Comparison of ENCODE assay signal across 2 cellular contexts in the genomic region with DNA sequence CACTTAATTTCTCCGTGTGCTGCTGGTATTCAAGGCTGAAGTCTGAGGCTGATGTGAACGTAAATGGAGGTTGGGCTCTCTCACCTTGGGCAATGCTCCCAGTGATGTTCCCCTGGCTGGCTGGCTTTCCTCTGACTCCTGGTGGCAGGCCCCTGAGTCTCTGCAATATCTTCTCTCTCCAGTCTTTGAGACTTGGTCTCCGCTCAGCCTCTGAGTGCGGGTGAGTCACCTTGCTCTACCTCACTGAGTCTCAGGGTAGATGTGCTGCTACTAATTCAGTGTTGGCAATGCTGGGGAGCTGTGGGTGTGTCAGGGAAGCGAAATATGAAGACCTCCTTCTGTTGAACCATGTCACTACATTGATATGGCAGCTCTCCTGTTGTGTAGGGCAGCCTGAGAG.
A peak's percentile ranks its signal among the peaks of the same experiment; 100 is the strongest.
TF ChIP-seq lines count a peak whose summit lies in the region.

No MANE protein-coding gene starts in this region.

TF ChIP-seq in HEK293, 187 proteins besides CTCF, POLR2A, EP300 and RAD21:
- TF ChIP-seq YY1 (tag by site-specific recombination; IDR thresholded peaks at IDR 0.05) = no peak
- TF ChIP-seq, protein P1, sequence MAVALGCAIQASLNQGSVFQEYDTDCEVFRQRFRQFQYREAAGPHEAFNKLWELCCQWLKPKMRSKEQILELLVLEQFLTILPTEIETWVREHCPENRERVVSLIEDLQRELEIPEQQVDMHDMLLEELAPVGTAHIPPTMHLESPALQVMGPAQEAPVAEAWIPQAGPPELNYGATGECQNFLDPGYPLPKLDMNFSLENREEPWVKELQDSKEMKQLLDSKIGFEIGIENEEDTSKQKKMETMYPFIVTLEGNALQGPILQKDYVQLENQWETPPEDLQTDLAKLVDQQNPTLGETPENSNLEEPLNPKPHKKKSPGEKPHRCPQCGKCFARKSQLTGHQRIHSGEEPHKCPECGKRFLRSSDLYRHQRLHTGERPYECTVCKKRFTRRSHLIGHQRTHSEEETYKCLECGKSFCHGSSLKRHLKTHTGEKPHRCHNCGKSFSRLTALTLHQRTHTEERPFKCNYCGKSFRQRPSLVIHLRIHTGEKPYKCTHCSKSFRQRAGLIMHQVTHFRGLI (tag by site-specific recombination; IDR thresholded peaks at IDR 0.05) = peak; percentile 47; the same call in 1 of the 2 replicates
- TF ChIP-seq, protein P2, sequence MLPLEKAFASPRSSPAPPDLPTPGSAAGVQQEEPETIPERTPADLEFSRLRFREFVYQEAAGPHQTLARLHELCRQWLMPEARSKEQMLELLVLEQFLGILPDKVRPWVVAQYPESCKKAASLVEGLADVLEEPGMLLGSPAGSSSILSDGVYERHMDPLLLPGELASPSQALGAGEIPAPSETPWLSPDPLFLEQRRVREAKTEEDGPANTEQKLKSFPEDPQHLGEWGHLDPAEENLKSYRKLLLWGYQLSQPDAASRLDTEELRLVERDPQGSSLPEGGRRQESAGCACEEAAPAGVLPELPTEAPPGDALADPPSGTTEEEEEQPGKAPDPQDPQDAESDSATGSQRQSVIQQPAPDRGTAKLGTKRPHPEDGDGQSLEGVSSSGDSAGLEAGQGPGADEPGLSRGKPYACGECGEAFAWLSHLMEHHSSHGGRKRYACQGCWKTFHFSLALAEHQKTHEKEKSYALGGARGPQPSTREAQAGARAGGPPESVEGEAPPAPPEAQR (tag by site-specific recombination; IDR thresholded peaks at IDR 0.05) = no peak
- TF ChIP-seq, protein P3, sequence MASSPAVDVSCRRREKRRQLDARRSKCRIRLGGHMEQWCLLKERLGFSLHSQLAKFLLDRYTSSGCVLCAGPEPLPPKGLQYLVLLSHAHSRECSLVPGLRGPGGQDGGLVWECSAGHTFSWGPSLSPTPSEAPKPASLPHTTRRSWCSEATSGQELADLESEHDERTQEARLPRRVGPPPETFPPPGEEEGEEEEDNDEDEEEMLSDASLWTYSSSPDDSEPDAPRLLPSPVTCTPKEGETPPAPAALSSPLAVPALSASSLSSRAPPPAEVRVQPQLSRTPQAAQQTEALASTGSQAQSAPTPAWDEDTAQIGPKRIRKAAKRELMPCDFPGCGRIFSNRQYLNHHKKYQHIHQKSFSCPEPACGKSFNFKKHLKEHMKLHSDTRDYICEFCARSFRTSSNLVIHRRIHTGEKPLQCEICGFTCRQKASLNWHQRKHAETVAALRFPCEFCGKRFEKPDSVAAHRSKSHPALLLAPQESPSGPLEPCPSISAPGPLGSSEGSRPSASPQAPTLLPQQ (tag by site-specific recombination; IDR thresholded peaks at IDR 0.05) = no peak
TF ChIP-seq in HEK293: peak in this region for 1.

TF ChIP-seq in H1, 55 proteins besides CTCF, POLR2A, EP300 and RAD21:
- TF ChIP-seq, protein P4, sequence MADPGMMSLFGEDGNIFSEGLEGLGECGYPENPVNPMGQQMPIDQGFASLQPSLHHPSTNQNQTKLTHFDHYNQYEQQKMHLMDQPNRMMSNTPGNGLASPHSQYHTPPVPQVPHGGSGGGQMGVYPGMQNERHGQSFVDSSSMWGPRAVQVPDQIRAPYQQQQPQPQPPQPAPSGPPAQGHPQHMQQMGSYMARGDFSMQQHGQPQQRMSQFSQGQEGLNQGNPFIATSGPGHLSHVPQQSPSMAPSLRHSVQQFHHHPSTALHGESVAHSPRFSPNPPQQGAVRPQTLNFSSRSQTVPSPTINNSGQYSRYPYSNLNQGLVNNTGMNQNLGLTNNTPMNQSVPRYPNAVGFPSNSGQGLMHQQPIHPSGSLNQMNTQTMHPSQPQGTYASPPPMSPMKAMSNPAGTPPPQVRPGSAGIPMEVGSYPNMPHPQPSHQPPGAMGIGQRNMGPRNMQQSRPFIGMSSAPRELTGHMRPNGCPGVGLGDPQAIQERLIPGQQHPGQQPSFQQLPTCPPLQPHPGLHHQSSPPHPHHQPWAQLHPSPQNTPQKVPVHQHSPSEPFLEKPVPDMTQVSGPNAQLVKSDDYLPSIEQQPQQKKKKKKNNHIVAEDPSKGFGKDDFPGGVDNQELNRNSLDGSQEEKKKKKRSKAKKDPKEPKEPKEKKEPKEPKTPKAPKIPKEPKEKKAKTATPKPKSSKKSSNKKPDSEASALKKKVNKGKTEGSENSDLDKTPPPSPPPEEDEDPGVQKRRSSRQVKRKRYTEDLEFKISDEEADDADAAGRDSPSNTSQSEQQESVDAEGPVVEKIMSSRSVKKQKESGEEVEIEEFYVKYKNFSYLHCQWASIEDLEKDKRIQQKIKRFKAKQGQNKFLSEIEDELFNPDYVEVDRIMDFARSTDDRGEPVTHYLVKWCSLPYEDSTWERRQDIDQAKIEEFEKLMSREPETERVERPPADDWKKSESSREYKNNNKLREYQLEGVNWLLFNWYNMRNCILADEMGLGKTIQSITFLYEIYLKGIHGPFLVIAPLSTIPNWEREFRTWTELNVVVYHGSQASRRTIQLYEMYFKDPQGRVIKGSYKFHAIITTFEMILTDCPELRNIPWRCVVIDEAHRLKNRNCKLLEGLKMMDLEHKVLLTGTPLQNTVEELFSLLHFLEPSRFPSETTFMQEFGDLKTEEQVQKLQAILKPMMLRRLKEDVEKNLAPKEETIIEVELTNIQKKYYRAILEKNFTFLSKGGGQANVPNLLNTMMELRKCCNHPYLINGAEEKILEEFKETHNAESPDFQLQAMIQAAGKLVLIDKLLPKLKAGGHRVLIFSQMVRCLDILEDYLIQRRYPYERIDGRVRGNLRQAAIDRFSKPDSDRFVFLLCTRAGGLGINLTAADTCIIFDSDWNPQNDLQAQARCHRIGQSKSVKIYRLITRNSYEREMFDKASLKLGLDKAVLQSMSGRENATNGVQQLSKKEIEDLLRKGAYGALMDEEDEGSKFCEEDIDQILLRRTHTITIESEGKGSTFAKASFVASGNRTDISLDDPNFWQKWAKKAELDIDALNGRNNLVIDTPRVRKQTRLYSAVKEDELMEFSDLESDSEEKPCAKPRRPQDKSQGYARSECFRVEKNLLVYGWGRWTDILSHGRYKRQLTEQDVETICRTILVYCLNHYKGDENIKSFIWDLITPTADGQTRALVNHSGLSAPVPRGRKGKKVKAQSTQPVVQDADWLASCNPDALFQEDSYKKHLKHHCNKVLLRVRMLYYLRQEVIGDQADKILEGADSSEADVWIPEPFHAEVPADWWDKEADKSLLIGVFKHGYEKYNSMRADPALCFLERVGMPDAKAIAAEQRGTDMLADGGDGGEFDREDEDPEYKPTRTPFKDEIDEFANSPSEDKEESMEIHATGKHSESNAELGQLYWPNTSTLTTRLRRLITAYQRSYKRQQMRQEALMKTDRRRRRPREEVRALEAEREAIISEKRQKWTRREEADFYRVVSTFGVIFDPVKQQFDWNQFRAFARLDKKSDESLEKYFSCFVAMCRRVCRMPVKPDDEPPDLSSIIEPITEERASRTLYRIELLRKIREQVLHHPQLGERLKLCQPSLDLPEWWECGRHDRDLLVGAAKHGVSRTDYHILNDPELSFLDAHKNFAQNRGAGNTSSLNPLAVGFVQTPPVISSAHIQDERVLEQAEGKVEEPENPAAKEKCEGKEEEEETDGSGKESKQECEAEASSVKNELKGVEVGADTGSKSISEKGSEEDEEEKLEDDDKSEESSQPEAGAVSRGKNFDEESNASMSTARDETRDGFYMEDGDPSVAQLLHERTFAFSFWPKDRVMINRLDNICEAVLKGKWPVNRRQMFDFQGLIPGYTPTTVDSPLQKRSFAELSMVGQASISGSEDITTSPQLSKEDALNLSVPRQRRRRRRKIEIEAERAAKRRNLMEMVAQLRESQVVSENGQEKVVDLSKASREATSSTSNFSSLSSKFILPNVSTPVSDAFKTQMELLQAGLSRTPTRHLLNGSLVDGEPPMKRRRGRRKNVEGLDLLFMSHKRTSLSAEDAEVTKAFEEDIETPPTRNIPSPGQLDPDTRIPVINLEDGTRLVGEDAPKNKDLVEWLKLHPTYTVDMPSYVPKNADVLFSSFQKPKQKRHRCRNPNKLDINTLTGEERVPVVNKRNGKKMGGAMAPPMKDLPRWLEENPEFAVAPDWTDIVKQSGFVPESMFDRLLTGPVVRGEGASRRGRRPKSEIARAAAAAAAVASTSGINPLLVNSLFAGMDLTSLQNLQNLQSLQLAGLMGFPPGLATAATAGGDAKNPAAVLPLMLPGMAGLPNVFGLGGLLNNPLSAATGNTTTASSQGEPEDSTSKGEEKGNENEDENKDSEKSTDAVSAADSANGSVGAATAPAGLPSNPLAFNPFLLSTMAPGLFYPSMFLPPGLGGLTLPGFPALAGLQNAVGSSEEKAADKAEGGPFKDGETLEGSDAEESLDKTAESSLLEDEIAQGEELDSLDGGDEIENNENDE (IDR thresholded peaks at IDR 0.05; ENCODE audit: insufficient replicate concordance, low read length) = no peak
- TF ChIP-seq KDM4A (IDR thresholded peaks at IDR 0.05; ENCODE audit: low read depth, low read length, severe bottlenecking) = no peak
- no peak for TF ChIP-seq KDM5A (IDR thresholded peaks at IDR 0.05; ENCODE audit: low read length)
- TF ChIP-seq, protein P5, sequence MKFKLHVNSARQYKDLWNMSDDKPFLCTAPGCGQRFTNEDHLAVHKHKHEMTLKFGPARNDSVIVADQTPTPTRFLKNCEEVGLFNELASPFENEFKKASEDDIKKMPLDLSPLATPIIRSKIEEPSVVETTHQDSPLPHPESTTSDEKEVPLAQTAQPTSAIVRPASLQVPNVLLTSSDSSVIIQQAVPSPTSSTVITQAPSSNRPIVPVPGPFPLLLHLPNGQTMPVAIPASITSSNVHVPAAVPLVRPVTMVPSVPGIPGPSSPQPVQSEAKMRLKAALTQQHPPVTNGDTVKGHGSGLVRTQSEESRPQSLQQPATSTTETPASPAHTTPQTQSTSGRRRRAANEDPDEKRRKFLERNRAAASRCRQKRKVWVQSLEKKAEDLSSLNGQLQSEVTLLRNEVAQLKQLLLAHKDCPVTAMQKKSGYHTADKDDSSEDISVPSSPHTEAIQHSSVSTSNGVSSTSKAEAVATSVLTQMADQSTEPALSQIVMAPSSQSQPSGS (IDR thresholded peaks at IDR 0.05; ENCODE audit: low read length) = no peak
- no peak for TF ChIP-seq YY1 (IDR thresholded peaks at IDR 0.05; ENCODE audit: low read depth, low read length)
